Comparison of ENCODE assay signal across 8 cellular contexts in genomic region chr19:12035220-12036172, GRCh38.
DNase-seq lines count a peak whose midpoint lies in the region; ATAC-seq and TF ChIP-seq lines count a peak whose summit lies in the region.

ZNF433 (minus strand) TSS chr19:12035679; CDS start chr19:12035539, 140 bp downstream.

- peak; percentile 94 for ATAC-seq in HG02759 (IDR thresholded peaks at IDR 0.05; ENCODE audit: unreplicated experiment)

- DNase-seq in GM06990 (ENCODE audit: extremely low read depth, insufficient read length), result peak; percentile 84
- DNase-seq in NCI-H345 treated with DMSO at 0.1 percent for 48 hours (lab: John Stamatoyannopoulos, UW; ENCODE audit: unreplicated experiment), result peak; percentile 36
- DNase-seq in activated CD4-positive, alpha-beta T cell treated with anti-CD3 and anti-CD28 coated beads, Interleukin-2, amount 50 U/mL, for 1 hour, result peak; percentile 62
- DNase-seq in dedifferentiated amniotic fluid mesenchymal stem cell (ENCODE audit: extremely low spot score), result peak; percentile 92
- peak; percentile 91 for DNase-seq in stimulated activated CD4-positive, alpha-beta T cell treated with anti-CD3 and anti-CD28 coated beads, Interleukin-15, amount 100 ng/mL, for 24 hours
- DNase-seq in DMS153 treated with DMSO at 0.1 percent for 48 hours (lab: John Stamatoyannopoulos, UW; ENCODE audit: unreplicated experiment), result no peak

- no peaks in the 10 kb centered on the region for H3K27me3 ChIP-seq in GM06990 (replicated peaks; ENCODE audit: control insufficient read depth, insufficient read depth, low read length)
- no peaks in the 10 kb centered on the region for H3K27me3 ChIP-seq in layer of hippocampus (ENCODE audit: control insufficient read depth, insufficient read depth, low read length)

- no peaks in the 10 kb centered on the region for H3K36me3 ChIP-seq in GM06990 (ENCODE audit: control insufficient read depth, insufficient read depth, low read length)

- H3K27ac ChIP-seq in layer of hippocampus (ENCODE audit: low read depth, low read length), result peak within 1 kb of the TSS; percentile 77

- peak within 1 kb of the TSS; percentile 89 for H3K4me3 ChIP-seq in GM06990 (replicated peaks; ENCODE audit: low read depth, low read length)

- no peak for TF ChIP-seq CTCF in GM06990 (IDR thresholded peaks at IDR 0.05; ENCODE audit: insufficient read depth, low read length, poor library complexity, severe bottlenecking)
